In the genomic region with DNA sequence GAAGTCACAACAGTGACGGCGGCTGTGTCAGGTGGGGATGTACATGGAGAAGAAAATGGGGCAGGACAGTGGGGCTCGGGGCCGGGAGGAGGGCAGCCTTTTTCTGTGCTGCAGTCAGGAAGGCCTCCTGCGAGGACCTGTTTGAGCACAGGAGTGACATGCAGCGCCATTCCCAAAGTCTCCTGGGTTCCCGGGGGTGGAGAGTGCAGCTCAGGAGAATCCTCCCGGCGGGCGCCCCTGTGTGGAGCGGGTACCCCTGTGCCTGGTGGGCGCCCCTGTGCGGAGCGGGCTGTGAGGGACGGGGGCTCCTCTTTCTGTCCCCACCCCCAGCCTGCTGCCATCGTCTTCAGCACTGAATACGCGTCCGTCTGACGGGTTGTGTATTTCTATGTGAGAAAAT, we compare ENCODE assay signal across 23 cellular contexts.
DNase-seq lines count a peak whose midpoint lies in the region; ATAC-seq and TF ChIP-seq lines count a peak whose summit lies in the region.
"Had no signal": no experiment of that assay in that cellular context is flagged by ENCODE, and none has a peak within 500 bp of the region (broad histone marks: within the 10 kb centered on the region; RNA-seq: fewer than 3 reads in every experiment).

No MANE protein-coding gene starts in this region.

- H2AFZ ChIP-seq in DND-41 (ENCODE audit: low read depth, low read length), result no peak overlapping the region

- H3K27me3 ChIP-seq in DND-41 (ENCODE audit: insufficient read depth, low read length, poor library complexity), result no peaks in the 10 kb centered on the region

- peaks cover 58% of the 10 kb centered on the region for H3K79me2 ChIP-seq in DND-41 (ENCODE audit: insufficient read depth, low read length)

- H3K9me3 ChIP-seq in DND-41 (ENCODE audit: insufficient read depth, low read length, severe bottlenecking) (no peaks in the 10 kb centered on the region), mucosa of descending colon (no peaks in the 10 kb centered on the region)
- H3K9me3 ChIP-seq: A549 had no signal

- no peak overlapping the region for H3K27ac ChIP-seq in DND-41 (ENCODE audit: low read length)
- H3K27ac ChIP-seq: A549, HL-60, KMS-11 had no signal

- H3K4me3 ChIP-seq in DND-41 (ENCODE audit: low read depth in 1 of 2, low read length in 2 of 2), result no peak overlapping the region
- no peak overlapping the region for H3K4me3 ChIP-seq in mucosa of descending colon
- H3K4me3 ChIP-seq: A549 had no signal

- CTCF ChIA-PET in WTC11 (lab: Charles Lee), result interaction anchor here (1.6 kb wide), 1 partner anchor 10 kb away, joined by 3 read pairs; no protein-coding TSS in a partner anchor

- peaks cover 86% of the 10 kb centered on the region for H4K20me1 ChIP-seq in DND-41 (ENCODE audit: insufficient read depth, low read length)

- H3K36me3 ChIP-seq in DND-41 (ENCODE audit: insufficient read depth, low read length) (peaks cover 9% of the 10 kb centered on the region), mucosa of descending colon (ENCODE audit: low read depth) (no peaks in the 10 kb centered on the region)

- intact Hi-C loops in posterior vena cava (cut with DNase I) (no loop called here), mucosa of descending colon (cut with DNase I, micrococcal nuclease) (no loop called here)

- H3K4me2 ChIP-seq in DND-41 (ENCODE audit: insufficient read depth, low read length), result 0 out of 2 replicates have a peak overlapping the region, but pooled peaks have one; percentile 58
- H3K4me2 ChIP-seq: A549, KMS-11 had no signal

- H3K36me3 Mint-ChIP-seq in WTC11 (no peaks in the 10 kb centered on the region), nephron (ENCODE audit: low read depth) (peaks cover 3% of the 10 kb centered on the region)

- no peaks in the 10 kb centered on the region for H3K27me3 Mint-ChIP-seq in WTC11 (ENCODE audit: low read depth)
- no peaks in the 10 kb centered on the region for H3K27me3 Mint-ChIP-seq in nephron (ENCODE audit: low read depth)
- H3K27me3 Mint-ChIP-seq: CD4-positive, alpha-beta memory T cell; IgD-negative memory B cell had no signal

- H3K4me1 ChIP-seq in DND-41 (ENCODE audit: insufficient read depth, low read length) (peaks cover 35% of the 10 kb centered on the region), mucosa of descending colon (ENCODE audit: low read depth) (no peaks in the 10 kb centered on the region)

- POLR2A ChIA-PET in WTC11 (lab: Charles Lee), result no interaction called here

- H3K9me3 Mint-ChIP-seq in WTC11, result no peaks in the 10 kb centered on the region
- H3K9me3 Mint-ChIP-seq in nephron, result no peaks in the 10 kb centered on the region
- H3K9me3 Mint-ChIP-seq: CD4-positive, alpha-beta memory T cell; IgD-negative memory B cell had no signal

- no peak for TF ChIP-seq CTCF in DND-41 (IDR thresholded peaks at IDR 0.05; ENCODE audit: borderline replicate concordance, extremely low read depth, low read length, poor library complexity, severe bottlenecking)
- no peak for TF ChIP-seq CTCF in WTC11 (IDR thresholded peaks at IDR 0.05)
- TF ChIP-seq CTCF in nephron (IDR thresholded peaks at IDR 0.05; ENCODE audit: unreplicated experiment in 3 of 3), result no peak
- TF ChIP-seq CTCF in mucosa of descending colon (IDR thresholded peaks at IDR 0.05), result no peak

- DNase-seq in DND-41 (no peak), WTC11 (ENCODE audit: low spot score) (no peak), posterior vena cava (ENCODE audit: low spot score) (peak; percentile 63), mucosa of descending colon (no peak), Ammon's horn (ENCODE audit: low spot score) (no peak)
- DNase-seq in activated CD4-positive, CD25-positive, alpha-beta regulatory T cell (lab: John Stamatoyannopoulos, UW), result no peak
- DNase-seq: AML-193; CD4-positive, alpha-beta memory T cell; COR-L47; DMS79; MM.1S; NCI-H2029 treated with DMSO at 0.1 percent for 48 hours; NCI-H446 treated with DMSO at 0.1 percent for 48 hours; NCI-H526; NCI-H82; NK-92 treated with Interleukin-12 subunit alpha and Interleukin-12 subunit beta, amount 100 ng/mL, for 24 hours; PC-3 had no signal

- peak overlapping the region; percentile 90 for H3K27ac Mint-ChIP-seq in WTC11
- peak overlapping the region; percentile 76 to 97 (median 93) for H3K27ac Mint-ChIP-seq in nephron

- peaks cover 34% of the 10 kb centered on the region for H3K4me1 Mint-ChIP-seq in WTC11
- peaks cover 39% of the 10 kb centered on the region for H3K4me1 Mint-ChIP-seq in nephron

- H3K9ac ChIP-seq in DND-41 (ENCODE audit: low read depth, low read length), result no peak overlapping the region
- H3K9ac ChIP-seq: KMS-11 had no signal

- no peak overlapping the region for H3K4me3 Mint-ChIP-seq in WTC11
- H3K4me3 Mint-ChIP-seq in nephron, result no peak overlapping the region
- H3K4me3 Mint-ChIP-seq: IgD-negative memory B cell had no signal

- ATAC-seq in DND-41 (ENCODE audit: insufficient read depth, low read depth), result no peak
- ATAC-seq in WTC11, result peak; percentile 20; the same call in 1 of the 2 replicates
- no peak for ATAC-seq in mucosa of descending colon
- ATAC-seq in HG02759 (IDR thresholded peaks at IDR 0.05; ENCODE audit: unreplicated experiment), result no peak
- ATAC-seq: PC-3 had no signal

TF ChIP-seq in WTC11, 78 proteins besides CTCF, POLR2A, EP300 and RAD21:
- no peak for TF ChIP-seq ZNF263 (CRISPR knock-in tag; IDR thresholded peaks at IDR 0.05; ENCODE audit: low read depth)
- TF ChIP-seq, protein P1, sequence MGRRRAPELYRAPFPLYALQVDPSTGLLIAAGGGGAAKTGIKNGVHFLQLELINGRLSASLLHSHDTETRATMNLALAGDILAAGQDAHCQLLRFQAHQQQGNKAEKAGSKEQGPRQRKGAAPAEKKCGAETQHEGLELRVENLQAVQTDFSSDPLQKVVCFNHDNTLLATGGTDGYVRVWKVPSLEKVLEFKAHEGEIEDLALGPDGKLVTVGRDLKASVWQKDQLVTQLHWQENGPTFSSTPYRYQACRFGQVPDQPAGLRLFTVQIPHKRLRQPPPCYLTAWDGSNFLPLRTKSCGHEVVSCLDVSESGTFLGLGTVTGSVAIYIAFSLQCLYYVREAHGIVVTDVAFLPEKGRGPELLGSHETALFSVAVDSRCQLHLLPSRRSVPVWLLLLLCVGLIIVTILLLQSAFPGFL (CRISPR knock-in tag; IDR thresholded peaks at IDR 0.05; ENCODE audit: borderline replicate concordance), result no peak
- TF ChIP-seq CREM (CRISPR knock-in tag; IDR thresholded peaks at IDR 0.05), result no peak
- no peak for TF ChIP-seq SMAD4 (CRISPR knock-in tag; IDR thresholded peaks at IDR 0.05)
- no peak for TF ChIP-seq TCF7 (CRISPR knock-in tag; IDR thresholded peaks at IDR 0.05; ENCODE audit: low read depth)
